ENCODE assay signal across 8 cellular contexts in the genomic region with DNA sequence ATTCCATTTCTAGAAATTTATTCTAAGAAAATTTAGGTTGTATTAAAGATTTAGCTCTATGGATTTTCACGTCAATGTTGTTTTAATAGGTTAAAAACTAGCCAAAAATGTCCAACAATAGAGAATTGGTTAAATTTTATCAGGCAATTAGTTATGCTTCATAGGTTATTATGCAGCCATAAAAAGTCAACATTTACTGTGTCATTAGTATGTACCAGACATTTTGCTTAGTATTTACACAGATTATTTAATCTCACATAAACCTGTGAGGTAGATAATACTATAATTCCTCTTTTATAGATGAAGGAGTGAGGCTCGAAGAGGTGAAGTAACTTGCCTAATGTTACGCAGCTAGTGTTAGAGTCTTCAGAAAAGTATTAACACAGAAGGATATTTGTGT. TPM values are rescaled to one million over a fixed set of nuclear protein-coding genes. Genes with fewer than 3 reads are reported as not detected.
A peak's percentile ranks its signal among the peaks of the same experiment; 100 is the strongest.
DNase-seq lines count a peak whose midpoint lies in the region; ATAC-seq and TF ChIP-seq lines count a peak whose summit lies in the region.

No MANE protein-coding gene starts in this region.

- H3K4me1 Mint-ChIP-seq in activated CD4-positive, alpha-beta T cell treated with anti-CD3 and anti-CD28 coated beads, Interleukin-2, amount 10 ng/mL, durations not matched to agents 7 days and 5 days = peaks cover 43% of the 10 kb centered on the region
- peaks cover 58% of the 10 kb centered on the region for H3K4me1 Mint-ChIP-seq in stimulated activated effector memory CD8-positive, alpha-beta T cell treated with anti-CD3 and anti-CD28 coated beads, Interleukin-12 subunit alpha, Interleukin-12 subunit beta, amount 100 ng/mL, for 72 hours

- CTCF ChIA-PET in activated CD4-positive, alpha-beta T cell treated with anti-CD3 and anti-CD28 coated beads, Interleukin-2, amount 10 ng/mL, durations not matched to agents 7 days and 5 days (lab: Charles Lee) = no interaction called here

- H3K27me3 ChIP-seq in iPS-15b (ENCODE audit: control insufficient read depth, insufficient read depth, low read length) = no peaks in the 10 kb centered on the region

- H3K4me3 ChIP-seq in iPS-15b (ENCODE audit: low read depth, low read length) = peak overlapping the region; percentile 97

- peak overlapping the region; percentile 92 for H3K4me3 Mint-ChIP-seq in activated CD4-positive, alpha-beta T cell treated with anti-CD3 and anti-CD28 coated beads, Interleukin-2, amount 10 ng/mL, durations not matched to agents 7 days and 5 days
- H3K4me3 Mint-ChIP-seq in stimulated activated effector memory CD8-positive, alpha-beta T cell treated with anti-CD3 and anti-CD28 coated beads, Interleukin-12 subunit alpha, Interleukin-12 subunit beta, amount 100 ng/mL, for 72 hours = peak overlapping the region; percentile 97

- DNase-seq in activated CD4-positive, alpha-beta T cell treated with anti-CD3 and anti-CD28 coated beads, Interleukin-2, amount 10 ng/mL, durations not matched to agents 7 days and 5 days = no peak
- DNase-seq in activated CD4-positive, alpha-beta T cell treated with anti-CD3 and anti-CD28 coated beads, Interleukin-2, amount 50 U/mL, for 4 hours = no peak
- no peak for DNase-seq in stimulated activated effector memory CD8-positive, alpha-beta T cell treated with anti-CD3 and anti-CD28 coated beads, Interleukin-12 subunit alpha, Interleukin-12 subunit beta, amount 100 ng/mL, for 72 hours (ENCODE audit: low spot score in 2 of 2)
- DNase-seq in NCI-H69 (lab: John Stamatoyannopoulos, UW) = no peak

- TF ChIP-seq CTCF in VCaP (conservative IDR thresholded peaks at IDR 0.05) = no peak

- POLR2A ChIA-PET in activated CD4-positive, alpha-beta T cell treated with anti-CD3 and anti-CD28 coated beads, Interleukin-2, amount 10 ng/mL, durations not matched to agents 7 days and 5 days (lab: Charles Lee) = no interaction called here

- peaks cover 11% of the 10 kb centered on the region for H3K4me1 ChIP-seq in iPS-15b (ENCODE audit: control insufficient read depth, insufficient read depth, low read length)

- no peaks in the 10 kb centered on the region for H3K9me3 ChIP-seq in iPS-15b (ENCODE audit: control insufficient read depth, insufficient read depth, low read length)

- no peak for ATAC-seq in stimulated activated effector memory CD8-positive, alpha-beta T cell treated with anti-CD3 and anti-CD28 coated beads, Interleukin-12 subunit alpha, Interleukin-12 subunit beta, amount 100 ng/mL, for 72 hours
- ATAC-seq in GM18505 (IDR thresholded peaks at IDR 0.05; ENCODE audit: unreplicated experiment) (no peak), GM21447 (IDR thresholded peaks at IDR 0.05; ENCODE audit: unreplicated experiment) (no peak)

- H3K27ac ChIP-seq in VCaP = peak overlapping the region; percentile 96

- H3K9me3 Mint-ChIP-seq in activated CD4-positive, alpha-beta T cell treated with anti-CD3 and anti-CD28 coated beads, Interleukin-2, amount 10 ng/mL, durations not matched to agents 7 days and 5 days = no peaks in the 10 kb centered on the region
- H3K9me3 Mint-ChIP-seq in stimulated activated effector memory CD8-positive, alpha-beta T cell treated with anti-CD3 and anti-CD28 coated beads, Interleukin-12 subunit alpha, Interleukin-12 subunit beta, amount 100 ng/mL, for 72 hours = no peaks in the 10 kb centered on the region

- no peak overlapping the region for H3K9ac ChIP-seq in iPS-15b (ENCODE audit: low read depth, low read length)

- H3K36me3 Mint-ChIP-seq in activated CD4-positive, alpha-beta T cell treated with anti-CD3 and anti-CD28 coated beads, Interleukin-2, amount 10 ng/mL, durations not matched to agents 7 days and 5 days (ENCODE audit: low read depth) = peaks cover 18% of the 10 kb centered on the region
- peaks cover 31% of the 10 kb centered on the region for H3K36me3 Mint-ChIP-seq in stimulated activated effector memory CD8-positive, alpha-beta T cell treated with anti-CD3 and anti-CD28 coated beads, Interleukin-12 subunit alpha, Interleukin-12 subunit beta, amount 100 ng/mL, for 72 hours

- no peaks in the 10 kb centered on the region for H3K27me3 Mint-ChIP-seq in activated CD4-positive, alpha-beta T cell treated with anti-CD3 and anti-CD28 coated beads, Interleukin-2, amount 10 ng/mL, durations not matched to agents 7 days and 5 days

- no peaks in the 10 kb centered on the region for H3K36me3 ChIP-seq in iPS-15b (ENCODE audit: control insufficient read depth, insufficient read depth, low read length)

- no peak for TF ChIP-seq POLR2A in GM18505 (IDR thresholded peaks at IDR 0.05; ENCODE audit: borderline replicate concordance, extremely low read depth, insufficient read depth, insufficient read length)

- no peak overlapping the region for H3K27ac Mint-ChIP-seq in activated CD4-positive, alpha-beta T cell treated with anti-CD3 and anti-CD28 coated beads, Interleukin-2, amount 10 ng/mL, durations not matched to agents 7 days and 5 days
- peak overlapping the region; percentile 99 for H3K27ac Mint-ChIP-seq in stimulated activated effector memory CD8-positive, alpha-beta T cell treated with anti-CD3 and anti-CD28 coated beads, Interleukin-12 subunit alpha, Interleukin-12 subunit beta, amount 100 ng/mL, for 72 hours

RNA-seq across cellular contexts. Expression of gene GOLGA4, which starts 1.9 kb away (rescaled TPM):
- 10 to 100 TPM; 34.8 to 36.2 TPM for total RNA-seq in activated CD4-positive, alpha-beta T cell treated with anti-CD3 and anti-CD28 coated beads, Interleukin-2, amount 10 ng/mL, durations not matched to agents 7 days and 5 days
